In genomic region chr5:24368121-24368520, GRCh38 we compare ENCODE assay signal across 22 cellular contexts.
"Had no signal": no experiment of that assay in that cellular context is flagged by ENCODE, and none has a peak within 500 bp of the region (broad histone marks: within the 10 kb centered on the region; RNA-seq: fewer than 3 reads in every experiment).

No MANE protein-coding gene starts in this region.

- H3K4me3 Mint-ChIP-seq: activated CD8-positive, alpha-beta memory T cell treated with anti-CD3 and anti-CD28 coated beads, Interleukin-2, amount 10 ng/mL, durations not matched to agents 7 days and 5 days; activated T-cell treated with anti-CD3 and anti-CD28 coated beads, Interleukin-2, amount 50 U/mL, for 24 hours had no signal

- H3K4me1 Mint-ChIP-seq: activated CD8-positive, alpha-beta memory T cell treated with anti-CD3 and anti-CD28 coated beads, Interleukin-2, amount 10 ng/mL, durations not matched to agents 7 days and 5 days had no signal

- H3K4me3 ChIP-seq: body of pancreas, gastroesophageal sphincter, pancreas, suprapubic skin, upper lobe of left lung had no signal

- H3K36me3 ChIP-seq: gastroesophageal sphincter, pancreas, suprapubic skin, upper lobe of left lung had no signal

- H3K27me3 Mint-ChIP-seq: activated CD8-positive, alpha-beta memory T cell treated with anti-CD3 and anti-CD28 coated beads, Interleukin-2, amount 10 ng/mL, durations not matched to agents 7 days and 5 days; activated T-cell treated with anti-CD3 and anti-CD28 coated beads, Interleukin-2, amount 50 U/mL, for 24 hours had no signal

- H3K4me1 ChIP-seq: body of pancreas, gastroesophageal sphincter, pancreas, suprapubic skin, upper lobe of left lung had no signal

- H3K9me3 ChIP-seq: body of pancreas, gastroesophageal sphincter, pancreas, suprapubic skin, upper lobe of left lung had no signal

- H3K36me3 Mint-ChIP-seq: activated CD8-positive, alpha-beta memory T cell treated with anti-CD3 and anti-CD28 coated beads, Interleukin-2, amount 10 ng/mL, durations not matched to agents 7 days and 5 days had no signal

- ATAC-seq: activated CD8-positive, alpha-beta memory T cell treated with anti-CD3 and anti-CD28 coated beads, Interleukin-2, amount 10 ng/mL, durations not matched to agents 7 days and 5 days; activated naive CD4-positive, alpha-beta T cell treated with anti-CD3 and anti-CD28 coated beads, Interleukin-2, amount 50 U/mL, for 72 hours; body of pancreas; left ventricle myocardium superior; pancreas; stimulated activated naive CD8-positive, alpha-beta T cell treated with anti-CD3 and anti-CD28 coated beads, Interleukin-15, Interleukin-2, amounts not matched to agents 100 U/mL and 50 U/mL, for 24 hours had no signal

- H3K27ac ChIP-seq: body of pancreas, epithelial cell of prostate, gastroesophageal sphincter, pancreas, suprapubic skin, upper lobe of left lung had no signal

- H3K27ac Mint-ChIP-seq: activated CD8-positive, alpha-beta memory T cell treated with anti-CD3 and anti-CD28 coated beads, Interleukin-2, amount 10 ng/mL, durations not matched to agents 7 days and 5 days; activated naive CD4-positive, alpha-beta T cell treated with anti-CD3 and anti-CD28 coated beads, Interleukin-2, amount 50 U/mL, for 72 hours; activated T-cell treated with anti-CD3 and anti-CD28 coated beads, Interleukin-2, amount 50 U/mL, for 24 hours had no signal

- H3K27me3 ChIP-seq: body of pancreas, gastroesophageal sphincter, pancreas, suprapubic skin, upper lobe of left lung had no signal

- DNase-seq: activated CD4-positive, alpha-beta T cell treated with anti-CD3 and anti-CD28 coated beads, Interleukin-2, amount 50 U/mL, for 4 hours; activated CD4-positive, CD25-positive, alpha-beta regulatory T cell treated with anti-CD3 and anti-CD28 coated beads, Interleukin-2, amount 50 U/mL, for 72 hours; activated CD8-positive, alpha-beta memory T cell treated with anti-CD3 and anti-CD28 coated beads, Interleukin-2, amount 10 ng/mL, durations not matched to agents 7 days and 5 days; activated effector memory CD4-positive, alpha-beta T cell treated with anti-CD3 and anti-CD28 coated beads, Interleukin-2, amount 50 U/mL, for 16 hours; activated T-cell treated with anti-CD3 and anti-CD28 coated beads, Interleukin-2, amount 50 U/mL, for 24 hours; amniotic stem cell; body of pancreas; central memory CD4-positive, alpha-beta T cell; cortex of kidney; effector memory CD4-positive, alpha-beta T cell; kidney; left ventricle myocardium superior; mesenchymal stem cell; pancreas; stimulated activated CD4-positive, alpha-beta T cell treated with anti-CD3 and anti-CD28 coated beads, Interleukin-4, amount 100 ng/mL, for 1 hour; stimulated activated CD8-positive, alpha-beta memory T cell treated with anti-CD3 and anti-CD28 coated beads, Interleukin-4, amount 100 ng/mL, for 48 hours; stimulated activated naive CD8-positive, alpha-beta T cell treated with anti-CD3 and anti-CD28 coated beads, Interleukin-15, Interleukin-2, amounts not matched to agents 100 U/mL and 50 U/mL, for 24 hours; upper lobe of left lung had no signal
